ENCODE assay signal across 3 cellular contexts in the genomic region with DNA sequence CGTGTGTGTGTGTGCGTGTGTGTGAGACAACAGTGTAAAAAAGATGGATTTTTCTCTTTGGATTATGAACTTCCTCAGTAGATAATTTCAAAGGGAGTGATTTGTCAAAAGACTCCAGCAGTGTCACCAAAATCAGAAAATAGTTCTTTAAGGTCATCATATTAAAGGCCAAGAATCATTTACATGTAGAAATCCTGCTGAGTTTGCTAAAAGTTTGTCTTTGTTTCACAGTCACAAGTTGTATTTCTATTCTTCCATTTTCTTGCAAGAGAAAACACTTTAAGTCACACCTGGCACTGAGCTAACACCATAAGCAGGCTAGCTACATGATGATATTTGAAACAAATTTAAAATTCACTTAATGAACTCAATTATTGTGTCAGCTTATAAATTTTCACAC.
TF ChIP-seq lines count a peak whose summit lies in the region.

No MANE protein-coding gene starts in this region.

TF ChIP-seq in A549, 52 proteins besides CTCF, POLR2A, EP300 and RAD21:
- TF ChIP-seq TFCP2L1 (CRISPR knock-in tag; IDR thresholded peaks at IDR 0.05) (no peak), MAFK (IDR thresholded peaks at IDR 0.05; ENCODE audit: partially characterized antibody) (peak; percentile 50), USF2 (IDR thresholded peaks at IDR 0.05) (no peak)

TF ChIP-seq in IMR-90, 13 proteins besides CTCF, POLR2A, EP300 and RAD21:
- TF ChIP-seq USF2 (IDR thresholded peaks at IDR 0.05; ENCODE audit: low read depth, low read length) (no peak), MAFK (IDR thresholded peaks at IDR 0.05; ENCODE audit: low read depth, low read length) (peak; percentile 69)

TF ChIP-seq in H1, 55 proteins besides CTCF, POLR2A, EP300 and RAD21:
- TF ChIP-seq SIX5 (IDR thresholded peaks at IDR 0.05; ENCODE audit: low read depth, low read length) (no peak), MAFK (IDR thresholded peaks at IDR 0.05; ENCODE audit: low read depth, low read length) (0 out of 2 replicates have a peak, but pooled peaks have one; percentile 16)
